8 cellular contexts compared by ENCODE assay signal in genomic region chr11:119584193-119585037, GRCh38.
DNase-seq lines count a peak whose midpoint lies in the region; ATAC-seq and TF ChIP-seq lines count a peak whose summit lies in the region.

No MANE protein-coding gene starts in this region.

- ATAC-seq in GM19328 (IDR thresholded peaks at IDR 0.05; ENCODE audit: unreplicated experiment): no peak

- H3K4me3 ChIP-seq in astrocyte of the cerebellum (ENCODE audit: low read depth, low read length) (peak overlapping the region; percentile 50), rectal smooth muscle tissue (ENCODE audit: low read length) (peak overlapping the region; percentile 58)

- H3K9ac ChIP-seq in rectal smooth muscle tissue (ENCODE audit: low read length): no peak overlapping the region

- H3K27ac Mint-ChIP-seq in activated T-cell treated with anti-CD3 and anti-CD28 coated beads, Interleukin-2, amount 50 U/mL, for 24 hours: no peak overlapping the region

- in situ Hi-C loops in astrocyte of the cerebellum (cut with HindIII; ENCODE audit: low sequenced_read_pairs): no loop called here

- no peaks in the 10 kb centered on the region for H3K9me3 Mint-ChIP-seq in activated T-cell treated with anti-CD3 and anti-CD28 coated beads, Interleukin-2, amount 50 U/mL, for 24 hours

- H3K27me3 ChIP-seq in rectal smooth muscle tissue (ENCODE audit: control insufficient read depth, insufficient read depth, low read length): peaks cover 4% of the 10 kb centered on the region

- H3K36me3 Mint-ChIP-seq in activated T-cell treated with anti-CD3 and anti-CD28 coated beads, Interleukin-2, amount 50 U/mL, for 24 hours (ENCODE audit: low read depth): no peaks in the 10 kb centered on the region

- peaks cover 7% of the 10 kb centered on the region for H3K4me1 ChIP-seq in rectal smooth muscle tissue (ENCODE audit: control insufficient read depth, insufficient read depth, low read length)

- H3K27ac ChIP-seq in rectal smooth muscle tissue (ENCODE audit: low read depth, low read length): no peak overlapping the region

- peaks cover 10% of the 10 kb centered on the region for H3K4me1 Mint-ChIP-seq in activated T-cell treated with anti-CD3 and anti-CD28 coated beads, Interleukin-2, amount 50 U/mL, for 24 hours (ENCODE audit: low read depth)

- DNase-seq in activated T-cell treated with anti-CD3 and anti-CD28 coated beads, Interleukin-2, amount 50 U/mL, for 24 hours: no peak
- no peak for DNase-seq in activated T-cell treated with anti-CD3 and anti-CD28 coated beads for 4 hours
- DNase-seq in NCI-H526 (lab: John Stamatoyannopoulos, UW): peak; percentile 75 to 93
- DNase-seq in astrocyte of the cerebellum (ENCODE audit: low read depth): peak; percentile 79
- DNase-seq in iPS DF 19.7 (ENCODE audit: low read depth, low spot score): peak; percentile 78
- no peak for DNase-seq in NCI-H446 (lab: John Stamatoyannopoulos, UW)

- TF ChIP-seq CTCF in astrocyte of the cerebellum (IDR thresholded peaks at IDR 0.05; ENCODE audit: low read depth, low read length, missing control alignments): no peak

- no peaks in the 10 kb centered on the region for H3K36me3 ChIP-seq in rectal smooth muscle tissue (ENCODE audit: control insufficient read depth, insufficient read depth, low read length)

- peak overlapping the region; percentile 41 for H3K4me3 Mint-ChIP-seq in activated T-cell treated with anti-CD3 and anti-CD28 coated beads, Interleukin-2, amount 50 U/mL, for 24 hours

- peaks cover 78% of the 10 kb centered on the region for H3K27me3 Mint-ChIP-seq in activated T-cell treated with anti-CD3 and anti-CD28 coated beads, Interleukin-2, amount 50 U/mL, for 24 hours

Comparison
In these comparisons a context has a peak if more than half of its experiments do, and no peak if none do; other contexts are left out.
1. DNase-seq: peak in NCI-H526 (2 of 2), astrocyte of the cerebellum (single experiment) and iPS DF 19.7 (single experiment); none in activated T-cell treated with anti-CD3 and anti-CD28 coated beads, Interleukin-2, amount 50 U/mL, for 24 hours (single experiment), activated T-cell treated with anti-CD3 and anti-CD28 coated beads for 4 hours (single experiment) and NCI-H446 (0 of 2).